Comparison of ENCODE assay signal across 24 cellular contexts in genomic region chr17:77117415-77117814, GRCh38. TPM values are rescaled to one million over a fixed set of nuclear protein-coding genes. Genes with fewer than 3 reads are reported as not detected.
A peak's percentile ranks its signal among the peaks of the same experiment; 100 is the strongest.
DNase-seq lines count a peak whose midpoint lies in the region; ATAC-seq, FAIRE-seq and TF ChIP-seq lines count a peak whose summit lies in the region.
"Had no signal": no experiment of that assay in that cellular context is flagged by ENCODE, and none has a peak within 500 bp of the region (broad histone marks: within the 10 kb centered on the region; RNA-seq: fewer than 3 reads in every experiment).

No MANE protein-coding gene starts in this region.

- H3K9me3 ChIP-seq in Panc1 (ENCODE audit: control insufficient read depth, insufficient read depth, low read depth, low read length) (no peaks in the 10 kb centered on the region), endothelial cell of umbilical vein (replicated peaks; ENCODE audit: control insufficient read depth, insufficient read depth, low read length) (no peaks in the 10 kb centered on the region), lower lobe of right lung (no peaks in the 10 kb centered on the region)
- H3K9me3 ChIP-seq: HAP-1, prostate gland had no signal

- BruUV-seq in Panc1 (replicated peaks; lab: Mats Ljungman, UMichigan), result no TSS peak
- BruUV-seq in endothelial cell of umbilical vein (replicated peaks; lab: Mats Ljungman, UMichigan), result no TSS peak

- H3K4me1 ChIP-seq in Panc1 (ENCODE audit: control insufficient read depth, insufficient read depth, low read length) (peaks cover 35% of the 10 kb centered on the region), endothelial cell of umbilical vein (ENCODE audit: control insufficient read depth, extremely low read depth, insufficient read depth, low read length) (peaks cover 61% of the 10 kb centered on the region), lower lobe of right lung (peaks cover 75% of the 10 kb centered on the region)

- no peak overlapping the region for H3K4me2 ChIP-seq in endothelial cell of umbilical vein (ENCODE audit: insufficient read depth, low read length)

- ATAC-seq in Panc1, result no peak
- ATAC-seq in lower lobe of right lung, result no peak
- ATAC-seq: K562; natural killer cell; stimulated activated effector memory CD8-positive, alpha-beta T cell treated with anti-CD3 and anti-CD28 coated beads, Interleukin-12 subunit alpha, Interleukin-12 subunit beta, amount 100 ng/mL, for 72 hours had no signal

- no peaks in the 10 kb centered on the region for H4K20me1 ChIP-seq in endothelial cell of umbilical vein (replicated peaks; ENCODE audit: control insufficient read depth, extremely low read depth, insufficient read depth, low read length)

- H2AFZ ChIP-seq in endothelial cell of umbilical vein (ENCODE audit: low read depth, low read length), result no peak overlapping the region

- in situ Hi-C loops in Panc1 (cut with HindIII; ENCODE audit: low pct_unique_long_range_greater_than_20kb, low sequenced_read_pairs), result no loop called here

- H3K4me3 ChIP-seq in Panc1 (ENCODE audit: low read depth in 2 of 2, low read length in 2 of 2), result no peak overlapping the region
- no peak overlapping the region for H3K4me3 ChIP-seq in endothelial cell of umbilical vein (replicated peaks in 1 of 3; ENCODE audit: insufficient read depth in 1 of 3, low read depth in 1 of 3, low read length in 3 of 3)
- no peak overlapping the region for H3K4me3 ChIP-seq in lower lobe of right lung
- H3K4me3 ChIP-seq: coronary artery, HAP-1, K562, prostate gland had no signal

- FAIRE-seq in endothelial cell of umbilical vein (lab: Jason Lieb, UNC), result no peak
- FAIRE-seq: GM19239, K562, TTC549 had no signal

- dilution Hi-C loops in endothelial cell of umbilical vein (cut with MboI; ENCODE audit: extremely low pct_ligation_motif_present, low sequenced_read_pairs), result no loop called here

- peak overlapping the region; percentile 95 for H3K27ac ChIP-seq in Panc1 (ENCODE audit: low read length)
- peak overlapping the region; percentile 95 for H3K27ac ChIP-seq in endothelial cell of umbilical vein (ENCODE audit: insufficient read depth, low read depth, low read length)
- H3K27ac ChIP-seq in lower lobe of right lung, result peak overlapping the region; percentile 74
- peak overlapping the region; percentile 84 for H3K27ac ChIP-seq in temporal lobe (ENCODE audit: low read depth, low read length)
- H3K27ac ChIP-seq: RWPE1 had no signal

- peak overlapping the region; percentile 71 for H3K9ac ChIP-seq in endothelial cell of umbilical vein (replicated peaks; ENCODE audit: extremely low read depth, insufficient read depth, low read length)

- no peaks in the 10 kb centered on the region for H3K36me3 ChIP-seq in Panc1 (ENCODE audit: control insufficient read depth, insufficient read depth, low read length)
- H3K36me3 ChIP-seq in endothelial cell of umbilical vein (ENCODE audit: control insufficient read depth in 2 of 2, extremely low read depth in 1 of 2, insufficient read depth in 2 of 2, low read length in 2 of 2), result peaks cover 0 to 4% of the 10 kb centered on the region in 2 experiments
- H3K36me3 ChIP-seq in lower lobe of right lung, result no peaks in the 10 kb centered on the region
- H3K36me3 ChIP-seq: HAP-1, prostate gland had no signal

- H3K9me1 ChIP-seq in endothelial cell of umbilical vein (replicated peaks; ENCODE audit: control insufficient read depth, extremely low read depth, insufficient read depth, low read length), result no peaks in the 10 kb centered on the region

- intact Hi-C loops in Panc1 (cut with micrococcal nuclease; ENCODE audit: unreplicated experiment) (no loop called here), endothelial cell of umbilical vein (cut with micrococcal nuclease) (no loop called here), lower lobe of right lung (cut with DNase I) (no loop called here)

- no peak for TF ChIP-seq POLR2A in endothelial cell of umbilical vein (IDR thresholded peaks at IDR 0.05; ENCODE audit: low read depth, low read length)

- H3K79me2 ChIP-seq in endothelial cell of umbilical vein (ENCODE audit: control insufficient read depth, insufficient read depth, low read length), result no peaks in the 10 kb centered on the region

- CTCF ChIA-PET in Panc1 (lab: Charles Lee), result interaction anchor here (0.9 kb wide), 1 partner anchor 56 kb away, joined by 3 read pairs; no protein-coding TSS in a partner anchor
- CTCF ChIA-PET in endothelial cell of umbilical vein (lab: Charles Lee), result interaction anchor here (1.0 kb wide), 1 partner anchor 29 kb away, joined by 7 read pairs; no protein-coding TSS in a partner anchor

- TF ChIP-seq CTCF in Panc1 (IDR thresholded peaks at IDR 0.05), result no peak
- no peak for TF ChIP-seq CTCF in endothelial cell of umbilical vein (IDR thresholded peaks at IDR 0.05; ENCODE audit: extremely low read depth in 1 of 2, insufficient read depth in 1 of 2, low read depth in 1 of 2, low read length in 2 of 2)
- TF ChIP-seq CTCF in lower lobe of right lung (IDR thresholded peaks at IDR 0.05), result no peak

- POLR2A ChIA-PET in Panc1 (lab: Charles Lee), result no interaction called here
- POLR2A ChIA-PET in endothelial cell of umbilical vein (lab: Charles Lee), result no interaction called here

- DNase-seq in Panc1 (ENCODE audit: low read depth, low spot score), result no peak
- DNase-seq in endothelial cell of umbilical vein (ENCODE audit: low read depth, low spot score), result no peak
- no peak for DNase-seq in lower lobe of right lung
- DNase-seq in cerebellum (ENCODE audit: low spot score), result no peak
- no peak for DNase-seq in ureter (ENCODE audit: low spot score)
- DNase-seq in stimulated activated CD4-positive, alpha-beta T cell treated with anti-CD3 and anti-CD28 coated beads, Interleukin-4, amount 100 ng/mL, for 4 hours, result no peak
- DNase-seq: activated CD4-positive, alpha-beta T cell treated with anti-CD3 and anti-CD28 coated beads for 48 hours; activated effector memory CD4-positive, alpha-beta T cell treated with Interleukin-2 at 50 U/mL for 16 hours; amygdala; mesendoderm; MV-4-11; natural killer cell; NCI-H2029; NCI-H510A; SW 1271 had no signal

- no peaks in the 10 kb centered on the region for H3K27me3 ChIP-seq in Panc1 (ENCODE audit: control insufficient read depth, insufficient read depth, low read length)
- no peaks in the 10 kb centered on the region for H3K27me3 ChIP-seq in endothelial cell of umbilical vein (ENCODE audit: control insufficient read depth in 2 of 2, insufficient read depth in 2 of 2, low read length in 2 of 2)
- H3K27me3 ChIP-seq in lower lobe of right lung (ENCODE audit: low read depth), result no peaks in the 10 kb centered on the region

TF ChIP-seq in endothelial cell of umbilical vein, 7 proteins besides CTCF, POLR2A, EP300 and RAD21:
- TF ChIP-seq FOS (IDR thresholded peaks at IDR 0.05; ENCODE audit: borderline replicate concordance, insufficient read depth, low read length) (no peak), POLR2AphosphoS5 (IDR thresholded peaks at IDR 0.05; ENCODE audit: insufficient read depth, low read depth, low read length) (no peak), GATA2 (IDR thresholded peaks at IDR 0.05; ENCODE audit: insufficient read depth, insufficient read length, low read depth, low read length) (no peak), EZH2 (IDR thresholded peaks at IDR 0.05; ENCODE audit: borderline replicate concordance, low read depth, low read length, severe bottlenecking) (no peak), JUN (IDR thresholded peaks at IDR 0.05; ENCODE audit: borderline replicate concordance, insufficient read depth, insufficient read length, low read depth) (no peak), MYC (IDR thresholded peaks at IDR 0.05; ENCODE audit: low read depth, low read length) (no peak), MAX (IDR thresholded peaks at IDR 0.05; ENCODE audit: insufficient read depth, insufficient read length) (no peak)

RNA-seq across cellular contexts. Expression of gene SEC14L1, which starts 23.4 kb away (rescaled TPM):
- 279 TPM for total RNA-seq in Panc1 (2021; ENCODE audit: unreplicated experiment)
- polyA plus RNA-seq in Panc1 (2012; ENCODE audit: insufficient read length), result 156 TPM
- 606 and 631 TPM in 2 replicates for total RNA-seq in endothelial cell of umbilical vein
- 215 and 276 TPM in 2 replicates for polyA plus RNA-seq in endothelial cell of umbilical vein
- 185 and 188 TPM in 2 replicates for polyA plus RNA-seq in endothelial cell of umbilical vein (2011; cell fraction: cytosol; rRNA removed)
- polyA plus RNA-seq in endothelial cell of umbilical vein (2011; cell fraction: nucleus; rRNA removed), result 360 and 367 TPM in 2 replicates
- 277 and 279 TPM in 2 replicates for polyA plus RNA-seq in endothelial cell of umbilical vein (2012)
- 250 TPM in 2 replicates for polyA minus RNA-seq in endothelial cell of umbilical vein
- polyA minus RNA-seq in endothelial cell of umbilical vein (2011; cell fraction: cytosol; rRNA and poly(A)+ RNA removed), result 19.9 TPM
- 378 and 398 TPM in 2 replicates for polyA minus RNA-seq in endothelial cell of umbilical vein (2011; cell fraction: nucleus; rRNA and poly(A)+ RNA removed)
- total RNA-seq in lower lobe of right lung, result 146 TPM
- 80.4 TPM for total RNA-seq in temporal lobe
- total RNA-seq in cerebellum, result 73.1 TPM
- total RNA-seq in ureter, result 66.7 TPM
